ENCODE assay signal across 23 cellular contexts in genomic region chr6:138347840-138348239, GRCh38. TPM values are rescaled to one million over a fixed set of nuclear protein-coding genes. Genes with fewer than 3 reads are reported as not detected.
DNase-seq lines count a peak whose midpoint lies in the region; TF ChIP-seq lines count a peak whose summit lies in the region.
"Had no signal": no experiment of that assay in that cellular context is flagged by ENCODE, and none has a peak within 500 bp of the region (broad histone marks: within the 10 kb centered on the region; RNA-seq: fewer than 3 reads in every experiment).

No MANE protein-coding gene starts in this region.

- no peak overlapping the region for H3K23ac ChIP-seq in mesendoderm (ENCODE audit: low read length)

- no peak overlapping the region for H3K4me3 Mint-ChIP-seq in endothelial cell (ENCODE audit: unreplicated experiment)
- no peak overlapping the region for H3K4me3 Mint-ChIP-seq in CD4-positive, alpha-beta memory T cell
- H3K4me3 Mint-ChIP-seq: CD14-positive monocyte; CD8-positive, alpha-beta T cell had no signal

- H3K36me3 ChIP-seq in mesendoderm (ENCODE audit: control insufficient read depth, insufficient read depth, low read length) = no peaks in the 10 kb centered on the region
- no peaks in the 10 kb centered on the region for H3K36me3 ChIP-seq in CD4-positive, alpha-beta memory T cell (ENCODE audit: insufficient read depth, low read length)
- H3K36me3 ChIP-seq: HAP-1 had no signal

- intact Hi-C loops in CD4-positive, alpha-beta memory T cell (cut with micrococcal nuclease) = no loop called here

- H4K5ac ChIP-seq in mesendoderm (ENCODE audit: low read length) = no peak overlapping the region

- no peaks in the 10 kb centered on the region for H3K36me3 Mint-ChIP-seq in endothelial cell (ENCODE audit: low read depth, unreplicated experiment)
- no peaks in the 10 kb centered on the region for H3K36me3 Mint-ChIP-seq in CD4-positive, alpha-beta memory T cell
- H3K36me3 Mint-ChIP-seq: CD14-positive monocyte; CD8-positive, alpha-beta T cell had no signal

- no peak overlapping the region for H2AK5ac ChIP-seq in mesendoderm (ENCODE audit: low read length)

- H3K4me2 ChIP-seq in mesendoderm (ENCODE audit: low read length) = no peak overlapping the region
- H3K4me2 ChIP-seq: A549 had no signal

- no peak overlapping the region for H3K27ac Mint-ChIP-seq in endothelial cell (ENCODE audit: unreplicated experiment)
- H3K27ac Mint-ChIP-seq in CD4-positive, alpha-beta memory T cell = no peak overlapping the region
- H3K27ac Mint-ChIP-seq: CD14-positive monocyte; CD8-positive, alpha-beta T cell had no signal

- no peaks in the 10 kb centered on the region for H3K27me3 ChIP-seq in mesendoderm (ENCODE audit: insufficient read depth, low read length, poor library complexity)
- H3K27me3 ChIP-seq in CD4-positive, alpha-beta memory T cell (ENCODE audit: insufficient read depth, low read length) = no peaks in the 10 kb centered on the region

- H2BK120ac ChIP-seq in mesendoderm (ENCODE audit: low read depth, low read length) = no peak overlapping the region

- H3K79me2 ChIP-seq in mesendoderm (ENCODE audit: control insufficient read depth, insufficient read depth, low read length) = no peaks in the 10 kb centered on the region

- no peaks in the 10 kb centered on the region for H3K4me1 Mint-ChIP-seq in endothelial cell (ENCODE audit: unreplicated experiment)
- H3K4me1 Mint-ChIP-seq in CD4-positive, alpha-beta memory T cell = peaks cover 0 to 3% (median under 1%) of the 10 kb centered on the region in 4 donors
- H3K4me1 Mint-ChIP-seq: CD14-positive monocyte had no signal

- no peak overlapping the region for H4K8ac ChIP-seq in mesendoderm (ENCODE audit: low read depth, low read length)

- H3K79me1 ChIP-seq in mesendoderm (ENCODE audit: low read length) = no peaks in the 10 kb centered on the region

- H3K27ac ChIP-seq in 22Rv1 (peak overlapping the region; percentile 88), C4-2B (peak overlapping the region; percentile 6; the same call in 1 of the 2 replicates), mesendoderm (ENCODE audit: low read depth, low read length) (no peak overlapping the region)
- H3K27ac ChIP-seq in CD4-positive, alpha-beta memory T cell (ENCODE audit: low read depth, low read length) = no peak overlapping the region
- H3K27ac ChIP-seq: A549 had no signal

- H3K18ac ChIP-seq in mesendoderm (ENCODE audit: low read length) = peak overlapping the region; percentile 14

- WGBS in mesendoderm (ENCODE audit: extremely low coverage, insufficient coverage, low lambda C conversion rate) = no CpG with 5 or more reads among the region's 2 CpGs

- no peak overlapping the region for H2BK5ac ChIP-seq in mesendoderm (ENCODE audit: low read length)

- no peaks in the 10 kb centered on the region for H3K4me1 ChIP-seq in mesendoderm (ENCODE audit: control insufficient read depth, low read depth, low read length)
- no peaks in the 10 kb centered on the region for H3K4me1 ChIP-seq in CD4-positive, alpha-beta memory T cell (ENCODE audit: insufficient read depth, low read length)
- H3K4me1 ChIP-seq: A549 had no signal

- DNase-seq in NCI-H446 treated with DMSO at 0.1 percent for 48 hours (lab: John Stamatoyannopoulos, UW) = peak; percentile 14
- no peak for DNase-seq in mesendoderm
- no peak for DNase-seq in endothelial cell (ENCODE audit: low spot score)
- DNase-seq in CD4-positive, alpha-beta memory T cell = no peak
- DNase-seq: AML-193; Calu3; CD8-positive, alpha-beta T cell; DMS 273 treated with DMSO at 0.1 percent for 48 hours; DMS53; DND-41; EL; IMR-90 had no signal

- H3K4ac ChIP-seq in mesendoderm (ENCODE audit: low read depth, low read length) = no peak overlapping the region

- peak overlapping the region; percentile 37 for H3K56ac ChIP-seq in mesendoderm (ENCODE audit: low read length)

- no peak overlapping the region for H3K9ac ChIP-seq in mesendoderm (ENCODE audit: low read length)

- no peaks in the 10 kb centered on the region for H3K27me3 Mint-ChIP-seq in endothelial cell (ENCODE audit: unreplicated experiment)
- H3K27me3 Mint-ChIP-seq in CD4-positive, alpha-beta memory T cell = peaks cover 12 to 21% of the 10 kb centered on the region in 2 donors

- H2BK15ac ChIP-seq in mesendoderm (replicated peaks; ENCODE audit: low read depth) = no peak overlapping the region

- CTCF ChIA-PET in CD4-positive, alpha-beta memory T cell (lab: Charles Lee; ENCODE audit: partially characterized antibody) = no interaction called here

- H3K9me3 ChIP-seq in CD4-positive, alpha-beta memory T cell (ENCODE audit: control insufficient read depth in 1 of 2, low read length in 2 of 2) = no peaks in the 10 kb centered on the region
- H3K9me3 ChIP-seq: A549, HAP-1 had no signal

- H3K4me3 ChIP-seq in mesendoderm (ENCODE audit: low read length) = no peak overlapping the region
- no peak overlapping the region for H3K4me3 ChIP-seq in CD4-positive, alpha-beta memory T cell (ENCODE audit: low read length in 2 of 2)
- H3K4me3 ChIP-seq: A549, GM12878, HAP-1, K562 had no signal

- TF ChIP-seq CTCF in 22Rv1 (IDR thresholded peaks at IDR 0.05) = no peak
- TF ChIP-seq CTCF in C4-2B (conservative IDR thresholded peaks at IDR 0.05) = no peak
- no peak for TF ChIP-seq CTCF in endothelial cell (IDR thresholded peaks at IDR 0.05; ENCODE audit: unreplicated experiment)

- POLR2A ChIA-PET in CD4-positive, alpha-beta memory T cell (lab: Charles Lee; ENCODE audit: partially characterized antibody) = no interaction called here

- H3K9me3 Mint-ChIP-seq in endothelial cell (ENCODE audit: unreplicated experiment) = no peaks in the 10 kb centered on the region
- no peaks in the 10 kb centered on the region for H3K9me3 Mint-ChIP-seq in CD4-positive, alpha-beta memory T cell
- H3K9me3 Mint-ChIP-seq: CD8-positive, alpha-beta T cell had no signal

RNA-seq across cellular contexts. Expression of gene SMIM28, which starts 29.9 kb away (rescaled TPM):
- polyA plus RNA-seq in mesendoderm (2013, experiment 1 of 2) = 0.32 TPM
- polyA plus RNA-seq in mesendoderm (2013, experiment 2 of 2) = 0.21 TPM
- total RNA-seq in endothelial cell (ENCODE audit: unreplicated experiment) = not detected
- not detected for total RNA-seq in CD4-positive, alpha-beta memory T cell
- polyA plus RNA-seq in CD4-positive, alpha-beta memory T cell = not detected
- total RNA-seq: Calu3; CD8-positive, alpha-beta T cell; G401; GM12878; H4; HT1080; IMR-90; K562 had no signal
- polyA plus RNA-seq: A549, BJ, CD14-positive monocyte, GM12878, IMR-90, K562 had no signal

RNA-seq across cellular contexts. Expression of gene HEBP2, which starts 56.2 kb away (rescaled TPM):
- 316 TPM for polyA plus RNA-seq in mesendoderm (2013, experiment 1 of 2)
- polyA plus RNA-seq in mesendoderm (2013, experiment 2 of 2) = 316 TPM
- total RNA-seq in endothelial cell (ENCODE audit: unreplicated experiment) = 30.1 TPM
- 10 to 100 TPM; 47.2 to 52.7 TPM for total RNA-seq in CD4-positive, alpha-beta memory T cell
- polyA plus RNA-seq in CD4-positive, alpha-beta memory T cell = 10 to 100 TPM; 47.9 to 49.6 TPM

Comparison
In these comparisons a context has a peak if more than half of its experiments do, and no peak if none do; other contexts are left out.
1. H3K27ac ChIP-seq: peak in 22Rv1 (single experiment) and C4-2B (single experiment); none in mesendoderm (single experiment) and CD4-positive, alpha-beta memory T cell (single experiment).